Comparison of ENCODE assay signal across 1 cellular context in the genomic region with DNA sequence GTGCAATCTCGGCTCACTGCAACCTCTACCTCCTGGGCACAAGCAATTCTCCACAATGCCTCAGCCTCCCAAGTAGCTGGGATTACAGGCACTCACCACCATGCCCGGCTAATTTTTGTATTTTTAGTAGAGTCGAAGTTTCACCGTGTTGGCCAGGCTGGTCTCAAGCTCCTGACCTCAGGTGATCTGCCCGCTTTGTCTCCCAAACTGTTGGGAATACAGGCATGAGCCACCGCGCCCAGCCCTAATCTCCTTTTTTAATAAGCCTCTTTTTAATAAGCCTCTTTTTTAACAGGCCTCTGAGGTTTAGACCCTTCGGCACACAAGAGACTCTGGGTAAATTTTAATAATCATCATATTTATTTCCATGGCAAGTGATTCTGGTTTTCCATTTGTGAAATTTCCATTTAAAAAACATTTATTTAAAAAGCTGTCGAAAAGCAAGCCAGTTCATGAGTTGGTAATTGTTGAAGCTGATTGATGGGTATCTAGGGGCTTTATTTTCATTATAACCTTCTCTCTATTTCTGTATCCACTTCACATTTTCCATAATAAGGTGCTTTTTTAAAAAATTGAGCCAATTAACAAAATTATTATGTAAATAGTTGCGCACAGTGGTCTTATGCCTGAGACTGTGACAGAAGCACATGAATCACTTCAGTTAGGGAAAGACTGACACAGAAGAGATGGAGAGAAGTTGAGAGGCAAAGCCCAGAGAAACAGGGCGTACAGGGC.
TF ChIP-seq lines count a peak whose summit lies in the region.

No MANE protein-coding gene starts in this region.

TF ChIP-seq in HEK293T, 16 proteins besides CTCF, POLR2A, EP300 and RAD21:
- TF ChIP-seq FOXM1 (IDR thresholded peaks at IDR 0.05; ENCODE audit: borderline replicate concordance), result no peak
- no peak for TF ChIP-seq NFRKB (IDR thresholded peaks at IDR 0.05)
- no peak for TF ChIP-seq FOXA1 (IDR thresholded peaks at IDR 0.05)
- TF ChIP-seq CTBP1 (IDR thresholded peaks at IDR 0.05; ENCODE audit: borderline replicate concordance), result no peak
- TF ChIP-seq FOXK2 (IDR thresholded peaks at IDR 0.05), result no peak
- TF ChIP-seq L3MBTL2 (conservative IDR thresholded peaks at IDR 0.05), result no peak
